29 cellular contexts compared by ENCODE assay signal in the genomic region with DNA sequence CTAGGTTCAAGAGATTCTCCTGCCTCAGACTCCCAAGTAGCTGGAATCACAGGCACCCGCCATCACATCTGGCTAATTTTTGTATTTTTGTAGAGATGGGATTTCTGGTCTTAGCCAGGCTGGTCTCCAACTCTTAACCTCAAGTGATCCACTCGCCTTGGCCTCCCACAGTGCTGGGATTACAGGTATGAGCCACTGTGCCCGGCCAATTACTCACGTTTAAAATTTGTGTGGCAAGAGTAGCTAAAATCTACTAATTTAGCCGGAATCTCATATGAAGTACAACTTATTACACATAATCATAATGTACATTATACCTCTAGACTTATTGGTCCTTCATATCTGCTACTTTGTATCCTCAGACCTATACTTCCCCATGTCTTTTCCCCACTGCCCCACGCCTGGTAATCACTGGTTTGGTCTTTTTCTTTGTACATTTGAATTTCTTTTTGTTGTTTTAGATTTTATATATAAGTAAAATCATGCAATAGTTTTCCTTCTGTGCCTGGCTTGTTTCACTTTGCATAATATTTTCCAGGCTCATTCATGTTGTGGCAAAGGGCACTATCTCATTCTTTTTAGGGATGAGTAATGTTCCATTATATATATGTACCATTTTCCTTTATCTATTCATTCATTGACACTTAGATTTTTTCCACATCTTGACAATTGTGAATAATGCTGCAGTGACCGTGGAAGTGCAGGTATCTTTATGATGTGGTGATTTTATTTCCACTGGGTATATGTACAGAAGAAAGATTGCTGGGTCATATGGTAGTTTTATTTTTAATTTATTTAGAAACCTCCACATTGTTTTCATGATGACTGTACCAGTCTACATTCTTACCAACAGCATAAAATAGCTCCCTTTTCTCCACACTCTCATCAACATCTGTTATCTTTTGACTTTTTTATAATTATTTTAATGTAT.
DNase-seq lines count a peak whose midpoint lies in the region; ATAC-seq, FAIRE-seq and TF ChIP-seq lines count a peak whose summit lies in the region.
"Had no signal": no experiment of that assay in that cellular context is flagged by ENCODE, and none has a peak within 500 bp of the region (broad histone marks: within the 10 kb centered on the region; RNA-seq: fewer than 3 reads in every experiment).

No MANE protein-coding gene starts in this region.

- H3K4me1 Mint-ChIP-seq in activated CD4-positive, alpha-beta T cell treated with anti-CD3 and anti-CD28 coated beads for 36 hours = peaks cover 28% of the 10 kb centered on the region
- H3K4me1 Mint-ChIP-seq in stimulated activated naive CD8-positive, alpha-beta T cell treated with anti-CD3 and anti-CD28 coated beads, Interleukin-15, Interleukin-2, amounts not matched to agents 100 ng/mL and 50 ng/mL, for 24 hours (ENCODE audit: low read depth) = peaks cover 42% of the 10 kb centered on the region
- H3K4me1 Mint-ChIP-seq: neural progenitor cell had no signal

- no peaks in the 10 kb centered on the region for H3K36me3 ChIP-seq in bronchial epithelial cell (ENCODE audit: control insufficient read depth, insufficient read depth, low read length)
- H3K36me3 ChIP-seq in testis (ENCODE audit: low read depth, missing control alignments) = no peaks in the 10 kb centered on the region
- H3K36me3 ChIP-seq: breast epithelium, left lung, neural progenitor cell, right atrium auricular region had no signal

- FAIRE-seq in bronchial epithelial cell (lab: Jason Lieb, UNC) = no peak
- FAIRE-seq: colon, GM19239 had no signal

- H3K9me3 Mint-ChIP-seq in activated CD4-positive, alpha-beta T cell treated with anti-CD3 and anti-CD28 coated beads for 36 hours (ENCODE audit: low read depth) = peaks cover 25% of the 10 kb centered on the region
- peaks cover 26% of the 10 kb centered on the region for H3K9me3 Mint-ChIP-seq in stimulated activated naive CD8-positive, alpha-beta T cell treated with anti-CD3 and anti-CD28 coated beads, Interleukin-15, Interleukin-2, amounts not matched to agents 100 ng/mL and 50 ng/mL, for 24 hours

- TF ChIP-seq CTCF in bronchial epithelial cell (IDR thresholded peaks at IDR 0.05; ENCODE audit: insufficient read depth, low read length, severe bottlenecking) = no peak
- TF ChIP-seq CTCF in testis (IDR thresholded peaks at IDR 0.05) = no peak

- ATAC-seq in activated CD4-positive, alpha-beta T cell treated with anti-CD3 and anti-CD28 coated beads for 36 hours = peak; percentile 86
- no peak for ATAC-seq in GM21528 (IDR thresholded peaks at IDR 0.05; ENCODE audit: low FRiP score, unreplicated experiment)
- ATAC-seq: HCT116, left lung had no signal

- no peaks in the 10 kb centered on the region for H3K4me1 ChIP-seq in testis
- H3K4me1 ChIP-seq: breast epithelium, left lung, neural progenitor cell, right atrium auricular region, uterus had no signal

- H3K27me3 ChIP-seq in bronchial epithelial cell (ENCODE audit: control insufficient read depth, insufficient read depth, low read length) = no peaks in the 10 kb centered on the region
- no peaks in the 10 kb centered on the region for H3K27me3 ChIP-seq in testis
- H3K27me3 ChIP-seq: breast epithelium, left lung, neural progenitor cell, right atrium auricular region, uterus had no signal

- H3K27ac ChIP-seq in testis = no peak overlapping the region
- H3K27ac ChIP-seq: breast epithelium, left lung, neural progenitor cell, right atrium auricular region, RWPE1, SK-N-MC, uterus had no signal

- H3K36me3 Mint-ChIP-seq in activated CD4-positive, alpha-beta T cell treated with anti-CD3 and anti-CD28 coated beads for 36 hours (ENCODE audit: low read depth) = peaks cover 47% of the 10 kb centered on the region
- H3K36me3 Mint-ChIP-seq in stimulated activated naive CD8-positive, alpha-beta T cell treated with anti-CD3 and anti-CD28 coated beads, Interleukin-15, Interleukin-2, amounts not matched to agents 100 ng/mL and 50 ng/mL, for 24 hours (ENCODE audit: low read depth) = peaks cover 61% of the 10 kb centered on the region
- H3K36me3 Mint-ChIP-seq: neural progenitor cell had no signal

- TF ChIP-seq POLR2A in testis (IDR thresholded peaks at IDR 0.05) = no peak

- peak overlapping the region; percentile 88 for H3K27ac Mint-ChIP-seq in activated CD4-positive, alpha-beta T cell treated with anti-CD3 and anti-CD28 coated beads for 36 hours
- peak overlapping the region; percentile 97 for H3K27ac Mint-ChIP-seq in stimulated activated naive CD8-positive, alpha-beta T cell treated with anti-CD3 and anti-CD28 coated beads, Interleukin-15, Interleukin-2, amounts not matched to agents 100 ng/mL and 50 ng/mL, for 24 hours
- H3K27ac Mint-ChIP-seq: neural progenitor cell; T-helper 1 cell treated with Interleukin-12 subunit alpha and Interleukin-12 subunit beta and Interleukin-4 antibody, amounts not matched to agents 30 μg/mL and 1 μg/mL, for 36 hours had no signal

- H3K4me3 Mint-ChIP-seq in activated CD4-positive, alpha-beta T cell treated with anti-CD3 and anti-CD28 coated beads for 36 hours = no peak overlapping the region
- peak overlapping the region; percentile 33 for H3K4me3 Mint-ChIP-seq in stimulated activated naive CD8-positive, alpha-beta T cell treated with anti-CD3 and anti-CD28 coated beads, Interleukin-15, Interleukin-2, amounts not matched to agents 100 ng/mL and 50 ng/mL, for 24 hours
- H3K4me3 Mint-ChIP-seq: neural progenitor cell; T-helper 1 cell treated with Interleukin-12 subunit alpha and Interleukin-12 subunit beta and Interleukin-4 antibody, amounts not matched to agents 30 μg/mL and 1 μg/mL, for 36 hours had no signal

- WGBS in testis, 2 donors = 91 to 92% methylated on average over 7 of the region's 7 CpGs

- no peaks in the 10 kb centered on the region for H3K27me3 Mint-ChIP-seq in activated CD4-positive, alpha-beta T cell treated with anti-CD3 and anti-CD28 coated beads for 36 hours
- no peaks in the 10 kb centered on the region for H3K27me3 Mint-ChIP-seq in stimulated activated naive CD8-positive, alpha-beta T cell treated with anti-CD3 and anti-CD28 coated beads, Interleukin-15, Interleukin-2, amounts not matched to agents 100 ng/mL and 50 ng/mL, for 24 hours

- H3K9me3 ChIP-seq in testis = no peaks in the 10 kb centered on the region
- H3K9me3 ChIP-seq: uterus had no signal

- H3K4me3 ChIP-seq in bronchial epithelial cell (ENCODE audit: low read depth, low read length) (no peak overlapping the region), testis (no peak overlapping the region)
- H3K4me3 ChIP-seq: breast epithelium, left lung, neural progenitor cell, right atrium auricular region, SK-N-MC, smooth muscle cell, uterus had no signal

- peak; percentile 47 for DNase-seq in activated CD4-positive, alpha-beta T cell treated with anti-CD3 and anti-CD28 coated beads for 36 hours
- DNase-seq in activated CD4-positive, alpha-beta T cell treated with anti-CD3 and anti-CD28 coated beads for 1 hour = no peak
- peak; percentile 6 to 40 (median 11) for DNase-seq in stimulated activated CD4-positive, alpha-beta T cell treated with anti-CD3 and anti-CD28 coated beads, Interleukin-12 subunit alpha, Interleukin-12 subunit beta, amount 100 ng/mL, for 48 hours (ENCODE audit: low read depth in 2 of 3, low spot score in 1 of 3)
- no peak for DNase-seq in stimulated activated CD4-positive, alpha-beta T cell treated with anti-CD3 and anti-CD28 coated beads, Interleukin-4, amount 100 ng/mL, for 4 hours
- DNase-seq in bronchial epithelial cell (ENCODE audit: low read depth) = peak; percentile 3
- no peak for DNase-seq in testis
- DNase-seq: 8988T; activated CD4-positive, alpha-beta T cell treated with anti-CD3 and anti-CD28 coated beads for 4 hours; activated effector memory CD4-positive, alpha-beta T cell treated with anti-CD3 and anti-CD28 coated beads, Interleukin-2, amount 50 U/mL, for 16 hours; Calu3; DND-41; effector CD4-positive, alpha-beta T cell; left lung; mesenchymal stem cell; NCI-H1092; NCI-H1694 treated with DMSO at 0.1 percent for 48 hours; uterus had no signal

- CTCF ChIA-PET in activated CD4-positive, alpha-beta T cell treated with anti-CD3 and anti-CD28 coated beads for 36 hours (lab: Charles Lee) = interaction anchor here (0.7 to 1.4 kb wide), 3 partner anchors 45 to 199 kb away, joined by 3 to 4 read pairs (median 3); no protein-coding TSS in a partner anchor

- POLR2A ChIA-PET in activated CD4-positive, alpha-beta T cell treated with anti-CD3 and anti-CD28 coated beads for 36 hours (lab: Charles Lee) = interaction anchor here (0.5 to 1.2 kb wide), 3 partner anchors 45 to 626 kb away, joined by 3 read pairs; no protein-coding TSS in a partner anchor

- intact Hi-C loops in activated CD4-positive, alpha-beta T cell treated with anti-CD3 and anti-CD28 coated beads for 36 hours (cut with DNase I, micrococcal nuclease) = loop anchor here (1.0 to 5.0 kb wide), 15 partner anchors 46 to 1107 kb away; partner anchors contain the start of genes ALCAM (in 1 of the 2) and CBLB (in 1 of the 2)
- intact Hi-C loops in testis (cut with DNase I; ENCODE audit: low total_unique reads) = no loop called here

Comparison
In these comparisons a context has a peak if more than half of its experiments do, and no peak if none do; other contexts are left out.
1. DNase-seq: peak in activated CD4-positive, alpha-beta T cell treated with anti-CD3 and anti-CD28 coated beads for 36 hours (single experiment), stimulated activated CD4-positive, alpha-beta T cell treated with anti-CD3 and anti-CD28 coated beads, Interleukin-12 subunit alpha, Interleukin-12 subunit beta, amount 100 ng/mL, for 48 hours (3 of 3) and bronchial epithelial cell (single experiment); none in activated CD4-positive, alpha-beta T cell treated with anti-CD3 and anti-CD28 coated beads for 1 hour (single experiment), stimulated activated CD4-positive, alpha-beta T cell treated with anti-CD3 and anti-CD28 coated beads, Interleukin-4, amount 100 ng/mL, for 4 hours (0 of 2) and testis (single experiment).